ENCODE assay signal across 1 cellular context in genomic region chr11:66268953-66269906, GRCh38.
TF ChIP-seq lines count a peak whose summit lies in the region.

No MANE protein-coding gene starts in this region.

TF ChIP-seq in HepG2, 621 proteins besides CTCF, POLR2A, EP300 and RAD21 (continued from another document and continues in another):
- no peak for TF ChIP-seq ZNF280D (CRISPR knock-in tag; IDR thresholded peaks at IDR 0.05)
- TF ChIP-seq ZNF282 (IDR thresholded peaks at IDR 0.05; ENCODE audit: partially characterized antibody) = no peak
- TF ChIP-seq DNMT1 (CRISPR knock-in tag; IDR thresholded peaks at IDR 0.05) = no peak
- no peak for TF ChIP-seq ZHX1 (CRISPR knock-in tag; IDR thresholded peaks at IDR 0.05; ENCODE audit: low read depth)
- TF ChIP-seq HNF4G (IDR thresholded peaks at IDR 0.05; ENCODE audit: borderline replicate concordance, low read depth, low read length) = no peak
- 0 out of 2 replicates have a peak, but pooled peaks have one; percentile 19 for TF ChIP-seq HNF4G (CRISPR knock-in tag; IDR thresholded peaks at IDR 0.05; ENCODE audit: borderline replicate concordance, low read depth)
- TF ChIP-seq RCOR2 (CRISPR knock-in tag; IDR thresholded peaks at IDR 0.05) = no peak
- TF ChIP-seq MAZ (IDR thresholded peaks at IDR 0.05; ENCODE audit: borderline replicate concordance, low read depth, low read length) = no peak
- TF ChIP-seq MAZ (CRISPR knock-in tag; IDR thresholded peaks at IDR 0.05; ENCODE audit: low read depth) = no peak
- TF ChIP-seq ZNF850 (CRISPR knock-in tag; conservative IDR thresholded peaks at IDR 0.05) = no peak
- TF ChIP-seq ZBTB46 (CRISPR knock-in tag; IDR thresholded peaks at IDR 0.05; ENCODE audit: borderline replicate concordance) = no peak
- no peak for TF ChIP-seq CENPX (CRISPR knock-in tag; IDR thresholded peaks at IDR 0.05)
- TF ChIP-seq ZBTB25 (CRISPR knock-in tag; IDR thresholded peaks at IDR 0.05) = no peak
- no peak for TF ChIP-seq MED8 (CRISPR knock-in tag; IDR thresholded peaks at IDR 0.05; ENCODE audit: insufficient replicate concordance)
- TF ChIP-seq GABPB1 (CRISPR knock-in tag; IDR thresholded peaks at IDR 0.05) = no peak
- TF ChIP-seq DMTF1 (CRISPR knock-in tag; IDR thresholded peaks at IDR 0.05) = no peak
- no peak for TF ChIP-seq ZHX2 (IDR thresholded peaks at IDR 0.05; ENCODE audit: low read depth)
- TF ChIP-seq ZHX2 (CRISPR knock-in tag; IDR thresholded peaks at IDR 0.05; ENCODE audit: borderline replicate concordance) = no peak
- peak; percentile 41; the same call in 1 of the 2 replicates for TF ChIP-seq SNAI1 (CRISPR knock-in tag; IDR thresholded peaks at IDR 0.05; ENCODE audit: borderline replicate concordance)
- no peak for TF ChIP-seq PRDM10 (CRISPR knock-in tag; IDR thresholded peaks at IDR 0.05; ENCODE audit: low read depth)
- no peak for TF ChIP-seq ZNF564 (CRISPR knock-in tag; IDR thresholded peaks at IDR 0.05)
- 0 out of 2 replicates have a peak, but pooled peaks have one; percentile 18 for TF ChIP-seq MTF1 (CRISPR knock-in tag; IDR thresholded peaks at IDR 0.05)
- no peak for TF ChIP-seq THAP7 (CRISPR knock-in tag; IDR thresholded peaks at IDR 0.05)
- no peak for TF ChIP-seq ZNF281 (CRISPR knock-in tag; IDR thresholded peaks at IDR 0.05; ENCODE audit: borderline replicate concordance)
- no peak for TF ChIP-seq TEF (CRISPR knock-in tag; IDR thresholded peaks at IDR 0.05)
- no peak for TF ChIP-seq MED13 (CRISPR knock-in tag; IDR thresholded peaks at IDR 0.05)
